Comparison of ENCODE assay signal across 22 cellular contexts in genomic region chr1:109208847-109209463, GRCh38. TPM values are rescaled to one million over a fixed set of nuclear protein-coding genes. Genes with fewer than 3 reads are reported as not detected.
DNase-seq lines count a peak whose midpoint lies in the region; ATAC-seq and TF ChIP-seq lines count a peak whose summit lies in the region.
"Had no signal": no experiment of that assay in that cellular context is flagged by ENCODE, and none has a peak within 500 bp of the region (broad histone marks: within the 10 kb centered on the region; RNA-seq: fewer than 3 reads in every experiment).

No MANE protein-coding gene starts in this region.

- H2AK5ac ChIP-seq in mesenchymal stem cell (ENCODE audit: low read length, severe bottlenecking) = no peak overlapping the region

- H3K27me3 Mint-ChIP-seq in chondrocyte (ENCODE audit: low read depth) = no peaks in the 10 kb centered on the region
- H3K27me3 Mint-ChIP-seq in activated naive CD8-positive, alpha-beta T cell treated with anti-CD3 and anti-CD28 coated beads, Interleukin-2, amount 50 U/mL, for 24 hours = no peaks in the 10 kb centered on the region
- H3K27me3 Mint-ChIP-seq: T-cell had no signal

- H2AFZ ChIP-seq in mesenchymal stem cell (ENCODE audit: low read depth, low read length) = no peak overlapping the region

- H3K4me1 ChIP-seq in heart left ventricle = peaks cover 0 to 10% (median 2%) of the 10 kb centered on the region in 12 donors
- H3K4me1 ChIP-seq in mesenchymal stem cell (ENCODE audit: control insufficient read depth, insufficient read depth, low read depth, low read length) = peaks cover 2% of the 10 kb centered on the region

- no peaks in the 10 kb centered on the region for H3K27me3 ChIP-seq in heart left ventricle
- H3K27me3 ChIP-seq in mesenchymal stem cell (ENCODE audit: control insufficient read depth in 1 of 2, insufficient read depth in 1 of 2, low read length in 2 of 2) = no peaks in the 10 kb centered on the region
- H3K27me3 ChIP-seq: cardiac muscle cell, left lung had no signal

- intact Hi-C loops in heart left ventricle (cut with DNase I) = no loop called here
- intact Hi-C loops in cardiac septum (cut with DNase I) = no loop called here

- no peak overlapping the region for H4K8ac ChIP-seq in mesenchymal stem cell (ENCODE audit: low read length)

- H3K4me2 ChIP-seq in mesenchymal stem cell (ENCODE audit: low read length, poor library complexity, severe bottlenecking) = no peak overlapping the region
- H3K4me2 ChIP-seq: A549 had no signal

- H3K4me1 Mint-ChIP-seq in chondrocyte (ENCODE audit: low read depth) = peaks cover 24% of the 10 kb centered on the region
- H3K4me1 Mint-ChIP-seq in activated naive CD8-positive, alpha-beta T cell treated with anti-CD3 and anti-CD28 coated beads, Interleukin-2, amount 50 U/mL, for 24 hours = peaks cover 4% of the 10 kb centered on the region

- H3K4me3 Mint-ChIP-seq in chondrocyte (ENCODE audit: unreplicated experiment) = peak overlapping the region; percentile 16
- no peak overlapping the region for H3K4me3 Mint-ChIP-seq in activated naive CD8-positive, alpha-beta T cell treated with anti-CD3 and anti-CD28 coated beads, Interleukin-2, amount 50 U/mL, for 24 hours
- H3K4me3 Mint-ChIP-seq: activated CD8-positive, alpha-beta memory T cell treated with anti-CD3 and anti-CD28 coated beads, Interleukin-2, amount 10 ng/mL, durations not matched to agents 7 days and 5 days; naive thymus-derived CD8-positive, alpha-beta T cell; T-cell; type B pancreatic cell had no signal

- DNase-seq in heart left ventricle (no peak), cardiac septum (ENCODE audit: low spot score) (no peak), chondrocyte (ENCODE audit: low spot score) (no peak), mesenchymal stem cell (no peak), HPDE6-E6E7 (ENCODE audit: extremely low spot score) (no peak), T-helper 1 cell (no peak)
- DNase-seq in activated naive CD8-positive, alpha-beta T cell treated with anti-CD3 and anti-CD28 coated beads, Interleukin-2, amount 50 U/mL, for 24 hours = no peak
- DNase-seq: activated CD8-positive, alpha-beta memory T cell treated with anti-CD3 and anti-CD28 coated beads, Interleukin-2, amount 10 ng/mL, durations not matched to agents 7 days and 5 days; activated naive CD4-positive, alpha-beta T cell; GF-D8; hypothalamus; left lung; naive thymus-derived CD8-positive, alpha-beta T cell; NCI-H1436; NCI-H2227 treated with DMSO at 0.1 percent for 48 hours; stimulated activated CD4-positive, alpha-beta T cell treated with anti-CD3 and anti-CD28 coated beads, Interleukin-2, amount 100 ng/mL, for 24 hours; stimulated activated CD8-positive, alpha-beta memory T cell treated with anti-CD3 and anti-CD28 coated beads, Interleukin-4, amount 100 ng/mL, for 48 hours; T-cell had no signal

- H2BK120ac ChIP-seq in mesenchymal stem cell (ENCODE audit: low read depth, low read length) = no peak overlapping the region

- H3K14ac ChIP-seq in mesenchymal stem cell (ENCODE audit: low read length in 2 of 2) = no peak overlapping the region

- no peak overlapping the region for H4K91ac ChIP-seq in mesenchymal stem cell (ENCODE audit: low read length)

- peak overlapping the region; percentile 74 for H3K9ac ChIP-seq in mesenchymal stem cell (ENCODE audit: low read length)

- no peak overlapping the region for H2BK12ac ChIP-seq in mesenchymal stem cell (ENCODE audit: low read length in 2 of 2)

- H2BK5ac ChIP-seq in mesenchymal stem cell (ENCODE audit: low read depth, low read length, poor library complexity, severe bottlenecking) = no peak overlapping the region

- TF ChIP-seq CTCF in heart left ventricle (IDR thresholded peaks at IDR 0.05) (no peak), chondrocyte (IDR thresholded peaks at IDR 0.05) (no peak)

- no peaks in the 10 kb centered on the region for H3K9me3 ChIP-seq in heart left ventricle
- H3K9me3 ChIP-seq in mesenchymal stem cell (ENCODE audit: control insufficient read depth, low read length) = no peaks in the 10 kb centered on the region
- H3K9me3 ChIP-seq: A549, left lung had no signal

- no peak for TF ChIP-seq POLR2A in heart left ventricle (IDR thresholded peaks at IDR 0.05)

- no peaks in the 10 kb centered on the region for H3K9me3 Mint-ChIP-seq in chondrocyte (ENCODE audit: low read depth)
- no peaks in the 10 kb centered on the region for H3K9me3 Mint-ChIP-seq in activated naive CD8-positive, alpha-beta T cell treated with anti-CD3 and anti-CD28 coated beads, Interleukin-2, amount 50 U/mL, for 24 hours
- H3K9me3 Mint-ChIP-seq: naive thymus-derived CD8-positive, alpha-beta T cell; T-cell; type B pancreatic cell had no signal

- H3K18ac ChIP-seq in mesenchymal stem cell (ENCODE audit: low read depth in 1 of 2, low read length in 2 of 2) = no peak overlapping the region

- H3K27ac Mint-ChIP-seq in chondrocyte (ENCODE audit: unreplicated experiment) = peak overlapping the region; percentile 88
- no peak overlapping the region for H3K27ac Mint-ChIP-seq in activated naive CD8-positive, alpha-beta T cell treated with anti-CD3 and anti-CD28 coated beads, Interleukin-2, amount 50 U/mL, for 24 hours
- H3K27ac Mint-ChIP-seq: activated CD8-positive, alpha-beta memory T cell treated with anti-CD3 and anti-CD28 coated beads, Interleukin-2, amount 10 ng/mL, durations not matched to agents 7 days and 5 days; T-cell; type B pancreatic cell had no signal

- H3K36me3 Mint-ChIP-seq in chondrocyte (ENCODE audit: low read depth) = no peaks in the 10 kb centered on the region
- no peaks in the 10 kb centered on the region for H3K36me3 Mint-ChIP-seq in activated naive CD8-positive, alpha-beta T cell treated with anti-CD3 and anti-CD28 coated beads, Interleukin-2, amount 50 U/mL, for 24 hours (ENCODE audit: low read depth)
- H3K36me3 Mint-ChIP-seq: activated CD8-positive, alpha-beta memory T cell treated with anti-CD3 and anti-CD28 coated beads, Interleukin-2, amount 10 ng/mL, durations not matched to agents 7 days and 5 days; naive thymus-derived CD8-positive, alpha-beta T cell; T-cell; type B pancreatic cell had no signal

- H2BK15ac ChIP-seq in mesenchymal stem cell (ENCODE audit: low read depth, poor library complexity, severe bottlenecking) = no peak overlapping the region

- ATAC-seq in heart left ventricle (no peak), HG03442 (IDR thresholded peaks at IDR 0.05; ENCODE audit: unreplicated experiment) (no peak)
- no peak for ATAC-seq in activated naive CD8-positive, alpha-beta T cell treated with anti-CD3 and anti-CD28 coated beads, Interleukin-2, amount 50 U/mL, for 24 hours
- ATAC-seq: A549; activated CD8-positive, alpha-beta memory T cell treated with anti-CD3 and anti-CD28 coated beads, Interleukin-2, amount 10 ng/mL, durations not matched to agents 7 days and 5 days; left lung; naive thymus-derived CD8-positive, alpha-beta T cell; T-cell had no signal

- no peaks in the 10 kb centered on the region for H3K36me3 ChIP-seq in heart left ventricle
- no peaks in the 10 kb centered on the region for H3K36me3 ChIP-seq in mesenchymal stem cell (ENCODE audit: control insufficient read depth in 1 of 2, insufficient read depth in 2 of 2, low read depth in 1 of 2, low read length in 2 of 2)
- H3K36me3 ChIP-seq: cardiac muscle cell, left lung had no signal

- no peak overlapping the region for H3K23ac ChIP-seq in mesenchymal stem cell (ENCODE audit: low read length in 2 of 2)

- no peak overlapping the region for H3K4ac ChIP-seq in mesenchymal stem cell (ENCODE audit: low read depth in 1 of 2, low read length in 2 of 2)

- H3K27ac ChIP-seq in heart left ventricle (peak overlapping the region in 1 of 12 donors; percentile 25), mesenchymal stem cell (ENCODE audit: low read length, poor library complexity, severe bottlenecking) (no peak overlapping the region)
- H3K27ac ChIP-seq: A549, cardiac muscle cell, left lung had no signal

- H3K4me3 ChIP-seq in heart left ventricle (peak overlapping the region in 7 of 12 donors; percentile 6 to 48 (median 16)), mesenchymal stem cell (ENCODE audit: insufficient read depth in 1 of 2, low read depth in 1 of 2, low read length in 2 of 2) (peak overlapping the region in 1 of 2 experiments; percentile 73)
- H3K4me3 ChIP-seq: A549, cardiac muscle cell, left lung had no signal

- H3K79me1 ChIP-seq in mesenchymal stem cell (replicated peaks; ENCODE audit: low read length, poor library complexity, severe bottlenecking) = no peaks in the 10 kb centered on the region

- 38 to 64% (median 53%) methylated on average over 8 of the region's 8 CpGs for WGBS in heart left ventricle, 4 donors
- WGBS in mesenchymal stem cell = 91% methylated on average over 8 of the region's 8 CpGs

RNA-seq across cellular contexts. Expression of gene SARS1, which starts 4.8 kb away (rescaled TPM):
- total RNA-seq in heart left ventricle (100 to 1,000 TPM in 6 of 9 donors, 10 to 100 TPM in 3; 88.5 to 113 (median 102) TPM), cardiac septum (104 TPM), chondrocyte (127 to 354 TPM (median 348 TPM) in 3 replicates)
- polyA plus RNA-seq in heart left ventricle = 100 to 1,000 TPM in 1 of 2 donors, 10 to 100 TPM in 1; 41.1 to 179 TPM
- 210 TPM for polyA plus RNA-seq in mesenchymal stem cell (2013, experiment 1 of 2)
- 208 TPM for polyA plus RNA-seq in mesenchymal stem cell (2013, experiment 2 of 2)

RNA-seq across cellular contexts. Expression of gene CELSR2, which starts 40.4 kb away (rescaled TPM):
- total RNA-seq in heart left ventricle (10 to 100 TPM in 1 of 9 donors, 1 to 10 TPM in 8; 2.5 to 11.9 (median 8.6) TPM), cardiac septum (7.1 TPM), chondrocyte (8.6 to 10.3 TPM (median 9.9 TPM) in 3 replicates)
- polyA plus RNA-seq in heart left ventricle = 1 to 10 TPM; 1.6 to 2.1 TPM
- polyA plus RNA-seq in mesenchymal stem cell (2013, experiment 1 of 2) = 1.0 TPM
- 0.93 TPM for polyA plus RNA-seq in mesenchymal stem cell (2013, experiment 2 of 2)
